Comparison of ENCODE assay signal across 22 cellular contexts in the genomic region with DNA sequence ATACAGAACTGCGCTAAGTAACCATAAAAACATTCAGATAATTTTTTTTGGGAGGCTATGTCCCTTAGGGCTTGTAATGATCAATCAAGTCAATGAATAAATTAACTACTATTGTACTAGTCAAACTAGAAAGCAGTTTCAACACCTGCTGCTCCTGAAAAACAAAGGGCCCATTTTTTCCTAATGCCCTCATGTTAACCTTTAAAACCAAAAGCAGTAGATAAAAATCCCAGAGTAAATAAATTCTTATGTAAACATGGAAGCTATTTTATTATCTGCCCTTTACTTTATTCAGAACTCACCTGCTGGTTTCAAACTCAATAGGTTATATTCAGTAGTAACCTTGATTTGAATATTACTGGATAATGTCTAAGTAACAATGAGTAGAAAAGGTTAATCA.
"Had no signal": no experiment of that assay in that cellular context is flagged by ENCODE, and none has a peak within 500 bp of the region (broad histone marks: within the 10 kb centered on the region; RNA-seq: fewer than 3 reads in every experiment).

No MANE protein-coding gene starts in this region.

- H3K9me3 ChIP-seq: left lung, tibial nerve, uterus had no signal

- H3K36me3 ChIP-seq: brain microvascular endothelial cell, left lung, tibial nerve, uterus had no signal

- H3K27me3 ChIP-seq: brain microvascular endothelial cell, foreskin keratinocyte, left lung, tibial nerve, uterus had no signal

- ATAC-seq: activated CD8-positive, alpha-beta T cell treated with anti-CD3 and anti-CD28 coated beads for 36 hours; activated naive CD8-positive, alpha-beta T cell treated with anti-CD3 and anti-CD28 coated beads, Interleukin-2, amount 50 U/mL, for 24 hours; left lung had no signal

- H3K27ac ChIP-seq: brain microvascular endothelial cell, foreskin keratinocyte, left lung, tibial nerve had no signal

- DNase-seq: activated CD4-positive, alpha-beta T cell treated with anti-CD3 and anti-CD28 coated beads for 48 hours; activated CD4-positive, CD25-positive, alpha-beta regulatory T cell; activated CD8-positive, alpha-beta T cell treated with anti-CD3 and anti-CD28 coated beads for 36 hours; activated naive CD4-positive, alpha-beta T cell treated with anti-CD3 and anti-CD28 coated beads, Interleukin-2, amount 10 ng/mL, durations not matched to agents 7 days and 5 days; activated naive CD8-positive, alpha-beta T cell treated with anti-CD3 and anti-CD28 coated beads, Interleukin-2, amount 50 U/mL, for 24 hours; activated T-cell treated with anti-CD3 and anti-CD28 coated beads, Interleukin-2, amount 50 U/mL, for 1 hour; anterior cingulate cortex; brain microvascular endothelial cell; central memory CD4-positive, alpha-beta T cell; left lung; mammary epithelial cell; midbrain; nephron progenitor cell; occipital lobe; retina; stimulated activated CD4-positive, alpha-beta T cell treated with anti-CD3 and anti-CD28 coated beads, Interleukin-1b, Interleukin-23, amount 100 ng/mL, for 48 hours; stimulated activated CD8-positive, alpha-beta memory T cell treated with anti-CD3 and anti-CD28 coated beads, Interleukin-4, amount 100 ng/mL, for 48 hours; stimulated activated naive CD4-positive, alpha-beta T cell treated with Interleukin-2 at 50 U/mL for 16 hours; T-helper 9 cell; uterus had no signal

- H3K4me3 ChIP-seq: left lung, tibial nerve, uterus had no signal

- H3K4me1 ChIP-seq: uterus had no signal
